Comparison of ENCODE assay signal across 1 cellular context in the genomic region with DNA sequence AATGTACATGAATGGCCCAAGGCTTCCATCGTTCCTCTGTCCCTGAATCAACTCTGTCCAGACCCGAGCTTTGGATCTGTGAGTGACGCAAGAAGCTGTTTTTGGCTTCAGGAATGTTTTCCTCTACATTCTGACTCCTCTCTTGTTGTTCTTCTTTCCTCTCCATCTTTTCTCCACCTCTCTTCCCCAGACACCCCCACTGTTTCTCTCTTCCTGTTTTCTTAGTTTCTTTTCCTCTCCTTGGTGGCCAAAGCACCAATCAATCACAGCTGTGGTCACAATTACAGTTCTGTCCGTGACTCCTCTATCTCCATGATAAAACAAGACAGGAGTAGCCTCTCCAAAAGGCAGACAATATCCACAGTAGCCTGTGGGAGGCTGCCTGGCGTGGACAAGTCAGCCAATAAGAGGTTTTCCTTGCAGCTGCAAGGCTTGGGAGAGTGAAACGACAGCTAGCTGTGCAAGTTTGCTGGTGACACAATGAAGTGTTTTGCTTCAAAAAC.
A peak's percentile ranks its signal among the peaks of the same experiment; 100 is the strongest.
TF ChIP-seq lines count a peak whose summit lies in the region.

No MANE protein-coding gene starts in this region.

TF ChIP-seq in HepG2, 621 proteins besides CTCF, POLR2A, EP300 and RAD21 (continued from another document and continues in another):
- no peak for TF ChIP-seq BRCA1 (CRISPR knock-in tag; IDR thresholded peaks at IDR 0.05)
- no peak for TF ChIP-seq HNRNPUL1 (IDR thresholded peaks at IDR 0.05; ENCODE audit: low read depth, low read length)
- no peak for TF ChIP-seq ZNF383 (CRISPR knock-in tag; IDR thresholded peaks at IDR 0.05; ENCODE audit: borderline replicate concordance)
- TF ChIP-seq ZBTB21 (CRISPR knock-in tag; IDR thresholded peaks at IDR 0.05), result no peak
- no peak for TF ChIP-seq EZH2 (conservative IDR thresholded peaks at IDR 0.05; ENCODE audit: low read depth, low read length)
- TF ChIP-seq CCAR2 (optimal IDR thresholded peaks at IDR 0.05; ENCODE audit: low read depth, low read length), result peak; percentile 74
- TF ChIP-seq ZFP62 (CRISPR knock-in tag; IDR thresholded peaks at IDR 0.05), result no peak
- peak; percentile 70; the same call in 1 of the 2 replicates for TF ChIP-seq BRD4 (CRISPR knock-in tag; IDR thresholded peaks at IDR 0.05)
- no peak for TF ChIP-seq MTA3 (CRISPR knock-in tag; IDR thresholded peaks at IDR 0.05)
- TF ChIP-seq, protein P1, sequence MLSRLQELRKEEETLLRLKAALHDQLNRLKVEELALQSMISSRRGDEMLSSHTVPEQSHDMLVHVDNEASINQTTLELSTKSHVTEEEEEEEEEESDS (CRISPR knock-in tag; IDR thresholded peaks at IDR 0.05; ENCODE audit: borderline replicate concordance), result no peak
- peak; percentile 37; the same call in 1 of the 2 replicates for TF ChIP-seq RFXANK (CRISPR knock-in tag; IDR thresholded peaks at IDR 0.05)
- TF ChIP-seq ZNF136 (CRISPR knock-in tag; IDR thresholded peaks at IDR 0.05; ENCODE audit: low read depth), result no peak
- no peak for TF ChIP-seq MBD4 (IDR thresholded peaks at IDR 0.05; ENCODE audit: borderline replicate concordance, low read length)
- no peak for TF ChIP-seq ZNF577 (CRISPR knock-in tag; IDR thresholded peaks at IDR 0.05; ENCODE audit: borderline replicate concordance, low read depth)
- TF ChIP-seq, protein P2, sequence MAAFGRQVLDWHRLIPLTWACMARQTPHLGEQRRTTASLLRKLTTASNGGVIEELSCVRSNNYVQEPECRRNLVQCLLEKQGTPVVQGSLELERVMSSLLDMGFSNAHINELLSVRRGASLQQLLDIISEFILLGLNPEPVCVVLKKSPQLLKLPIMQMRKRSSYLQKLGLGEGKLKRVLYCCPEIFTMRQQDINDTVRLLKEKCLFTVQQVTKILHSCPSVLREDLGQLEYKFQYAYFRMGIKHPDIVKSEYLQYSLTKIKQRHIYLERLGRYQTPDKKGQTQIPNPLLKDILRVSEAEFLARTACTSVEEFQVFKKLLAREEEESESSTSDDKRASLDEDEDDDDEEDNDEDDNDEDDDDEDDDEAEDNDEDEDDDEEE (CRISPR knock-in tag; IDR thresholded peaks at IDR 0.05), result no peak
- TF ChIP-seq, protein P3, sequence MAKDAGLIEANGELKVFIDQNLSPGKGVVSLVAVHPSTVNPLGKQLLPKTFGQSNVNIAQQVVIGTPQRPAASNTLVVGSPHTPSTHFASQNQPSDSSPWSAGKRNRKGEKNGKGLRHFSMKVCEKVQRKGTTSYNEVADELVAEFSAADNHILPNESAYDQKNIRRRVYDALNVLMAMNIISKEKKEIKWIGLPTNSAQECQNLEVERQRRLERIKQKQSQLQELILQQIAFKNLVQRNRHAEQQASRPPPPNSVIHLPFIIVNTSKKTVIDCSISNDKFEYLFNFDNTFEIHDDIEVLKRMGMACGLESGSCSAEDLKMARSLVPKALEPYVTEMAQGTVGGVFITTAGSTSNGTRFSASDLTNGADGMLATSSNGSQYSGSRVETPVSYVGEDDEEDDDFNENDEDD (CRISPR knock-in tag; IDR thresholded peaks at IDR 0.05; ENCODE audit: borderline replicate concordance), result peak; percentile 12; the same call in 1 of the 2 replicates
- TF ChIP-seq, protein P4, sequence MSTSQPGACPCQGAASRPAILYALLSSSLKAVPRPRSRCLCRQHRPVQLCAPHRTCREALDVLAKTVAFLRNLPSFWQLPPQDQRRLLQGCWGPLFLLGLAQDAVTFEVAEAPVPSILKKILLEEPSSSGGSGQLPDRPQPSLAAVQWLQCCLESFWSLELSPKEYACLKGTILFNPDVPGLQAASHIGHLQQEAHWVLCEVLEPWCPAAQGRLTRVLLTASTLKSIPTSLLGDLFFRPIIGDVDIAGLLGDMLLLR (CRISPR knock-in tag; IDR thresholded peaks at IDR 0.05), result no peak
- TF ChIP-seq ZNF564 (CRISPR knock-in tag; IDR thresholded peaks at IDR 0.05), result no peak
- no peak for TF ChIP-seq ZFP1 (CRISPR knock-in tag; IDR thresholded peaks at IDR 0.05)
- TF ChIP-seq ZNF484 (CRISPR knock-in tag; IDR thresholded peaks at IDR 0.05; ENCODE audit: borderline replicate concordance, low read depth), result no peak
- TF ChIP-seq, protein P5, sequence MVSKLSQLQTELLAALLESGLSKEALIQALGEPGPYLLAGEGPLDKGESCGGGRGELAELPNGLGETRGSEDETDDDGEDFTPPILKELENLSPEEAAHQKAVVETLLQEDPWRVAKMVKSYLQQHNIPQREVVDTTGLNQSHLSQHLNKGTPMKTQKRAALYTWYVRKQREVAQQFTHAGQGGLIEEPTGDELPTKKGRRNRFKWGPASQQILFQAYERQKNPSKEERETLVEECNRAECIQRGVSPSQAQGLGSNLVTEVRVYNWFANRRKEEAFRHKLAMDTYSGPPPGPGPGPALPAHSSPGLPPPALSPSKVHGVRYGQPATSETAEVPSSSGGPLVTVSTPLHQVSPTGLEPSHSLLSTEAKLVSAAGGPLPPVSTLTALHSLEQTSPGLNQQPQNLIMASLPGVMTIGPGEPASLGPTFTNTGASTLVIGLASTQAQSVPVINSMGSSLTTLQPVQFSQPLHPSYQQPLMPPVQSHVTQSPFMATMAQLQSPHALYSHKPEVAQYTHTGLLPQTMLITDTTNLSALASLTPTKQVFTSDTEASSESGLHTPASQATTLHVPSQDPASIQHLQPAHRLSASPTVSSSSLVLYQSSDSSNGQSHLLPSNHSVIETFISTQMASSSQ (IDR thresholded peaks at IDR 0.05; ENCODE audit: low read depth), result no peak; the same call in 1 of the 2 replicates
- TF ChIP-seq, protein P5 (CRISPR knock-in tag; IDR thresholded peaks at IDR 0.05; ENCODE audit: borderline replicate concordance), result peak; percentile 48; the same call in 1 of the 2 replicates
- TF ChIP-seq, protein P6, sequence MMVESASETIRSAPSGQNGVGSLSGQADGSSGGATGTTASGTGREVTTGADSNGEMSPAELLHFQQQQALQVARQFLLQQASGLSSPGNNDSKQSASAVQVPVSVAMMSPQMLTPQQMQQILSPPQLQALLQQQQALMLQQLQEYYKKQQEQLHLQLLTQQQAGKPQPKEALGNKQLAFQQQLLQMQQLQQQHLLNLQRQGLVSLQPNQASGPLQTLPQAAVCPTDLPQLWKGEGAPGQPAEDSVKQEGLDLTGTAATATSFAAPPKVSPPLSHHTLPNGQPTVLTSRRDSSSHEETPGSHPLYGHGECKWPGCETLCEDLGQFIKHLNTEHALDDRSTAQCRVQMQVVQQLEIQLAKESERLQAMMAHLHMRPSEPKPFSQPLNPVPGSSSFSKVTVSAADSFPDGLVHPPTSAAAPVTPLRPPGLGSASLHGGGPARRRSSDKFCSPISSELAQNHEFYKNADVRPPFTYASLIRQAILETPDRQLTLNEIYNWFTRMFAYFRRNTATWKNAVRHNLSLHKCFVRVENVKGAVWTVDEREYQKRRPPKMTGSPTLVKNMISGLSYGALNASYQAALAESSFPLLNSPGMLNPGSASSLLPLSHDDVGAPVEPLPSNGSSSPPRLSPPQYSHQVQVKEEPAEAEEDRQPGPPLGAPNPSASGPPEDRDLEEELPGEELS (CRISPR knock-in tag; IDR thresholded peaks at IDR 0.05), result peak; percentile 87
- TF ChIP-seq CEBPG (CRISPR knock-in tag; IDR thresholded peaks at IDR 0.05), result peak; percentile 95
- no peak for TF ChIP-seq YEATS2 (CRISPR knock-in tag; IDR thresholded peaks at IDR 0.05; ENCODE audit: borderline replicate concordance)
- TF ChIP-seq RARG (CRISPR knock-in tag; IDR thresholded peaks at IDR 0.05; ENCODE audit: low read depth), result no peak
- no peak for TF ChIP-seq RFX5 (IDR thresholded peaks at IDR 0.05; ENCODE audit: low read depth, low read length)
- no peak for TF ChIP-seq HNRNPL (IDR thresholded peaks at IDR 0.05; ENCODE audit: low read depth, low read length)
- TF ChIP-seq, protein P7, sequence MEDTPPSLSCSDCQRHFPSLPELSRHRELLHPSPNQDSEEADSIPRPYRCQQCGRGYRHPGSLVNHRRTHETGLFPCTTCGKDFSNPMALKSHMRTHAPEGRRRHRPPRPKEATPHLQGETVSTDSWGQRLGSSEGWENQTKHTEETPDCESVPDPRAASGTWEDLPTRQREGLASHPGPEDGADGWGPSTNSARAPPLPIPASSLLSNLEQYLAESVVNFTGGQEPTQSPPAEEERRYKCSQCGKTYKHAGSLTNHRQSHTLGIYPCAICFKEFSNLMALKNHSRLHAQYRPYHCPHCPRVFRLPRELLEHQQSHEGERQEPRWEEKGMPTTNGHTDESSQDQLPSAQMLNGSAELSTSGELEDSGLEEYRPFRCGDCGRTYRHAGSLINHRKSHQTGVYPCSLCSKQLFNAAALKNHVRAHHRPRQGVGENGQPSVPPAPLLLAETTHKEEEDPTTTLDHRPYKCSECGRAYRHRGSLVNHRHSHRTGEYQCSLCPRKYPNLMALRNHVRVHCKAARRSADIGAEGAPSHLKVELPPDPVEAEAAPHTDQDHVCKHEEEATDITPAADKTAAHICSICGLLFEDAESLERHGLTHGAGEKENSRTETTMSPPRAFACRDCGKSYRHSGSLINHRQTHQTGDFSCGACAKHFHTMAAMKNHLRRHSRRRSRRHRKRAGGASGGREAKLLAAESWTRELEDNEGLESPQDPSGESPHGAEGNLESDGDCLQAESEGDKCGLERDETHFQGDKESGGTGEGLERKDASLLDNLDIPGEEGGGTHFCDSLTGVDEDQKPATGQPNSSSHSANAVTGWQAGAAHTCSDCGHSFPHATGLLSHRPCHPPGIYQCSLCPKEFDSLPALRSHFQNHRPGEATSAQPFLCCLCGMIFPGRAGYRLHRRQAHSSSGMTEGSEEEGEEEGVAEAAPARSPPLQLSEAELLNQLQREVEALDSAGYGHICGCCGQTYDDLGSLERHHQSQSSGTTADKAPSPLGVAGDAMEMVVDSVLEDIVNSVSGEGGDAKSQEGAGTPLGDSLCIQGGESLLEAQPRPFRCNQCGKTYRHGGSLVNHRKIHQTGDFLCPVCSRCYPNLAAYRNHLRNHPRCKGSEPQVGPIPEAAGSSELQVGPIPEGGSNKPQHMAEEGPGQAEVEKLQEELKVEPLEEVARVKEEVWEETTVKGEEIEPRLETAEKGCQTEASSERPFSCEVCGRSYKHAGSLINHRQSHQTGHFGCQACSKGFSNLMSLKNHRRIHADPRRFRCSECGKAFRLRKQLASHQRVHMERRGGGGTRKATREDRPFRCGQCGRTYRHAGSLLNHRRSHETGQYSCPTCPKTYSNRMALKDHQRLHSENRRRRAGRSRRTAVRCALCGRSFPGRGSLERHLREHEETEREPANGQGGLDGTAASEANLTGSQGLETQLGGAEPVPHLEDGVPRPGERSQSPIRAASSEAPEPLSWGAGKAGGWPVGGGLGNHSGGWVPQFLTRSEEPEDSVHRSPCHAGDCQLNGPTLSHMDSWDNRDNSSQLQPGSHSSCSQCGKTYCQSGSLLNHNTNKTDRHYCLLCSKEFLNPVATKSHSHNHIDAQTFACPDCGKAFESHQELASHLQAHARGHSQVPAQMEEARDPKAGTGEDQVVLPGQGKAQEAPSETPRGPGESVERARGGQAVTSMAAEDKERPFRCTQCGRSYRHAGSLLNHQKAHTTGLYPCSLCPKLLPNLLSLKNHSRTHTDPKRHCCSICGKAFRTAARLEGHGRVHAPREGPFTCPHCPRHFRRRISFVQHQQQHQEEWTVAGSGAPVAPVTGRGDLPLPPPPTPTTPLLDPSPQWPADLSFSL (CRISPR knock-in tag; IDR thresholded peaks at IDR 0.05), result no peak
- no peak for TF ChIP-seq ZNF253 (CRISPR knock-in tag; IDR thresholded peaks at IDR 0.05; ENCODE audit: borderline replicate concordance)
- no peak for TF ChIP-seq ZNF274 (CRISPR knock-in tag; IDR thresholded peaks at IDR 0.05)
- TF ChIP-seq GATAD1 (CRISPR knock-in tag; IDR thresholded peaks at IDR 0.05), result no peak
- no peak for TF ChIP-seq MIER2 (CRISPR knock-in tag; IDR thresholded peaks at IDR 0.05)
- no peak for TF ChIP-seq ZNF234 (CRISPR knock-in tag; conservative IDR thresholded peaks at IDR 0.05)
- TF ChIP-seq, protein P8, sequence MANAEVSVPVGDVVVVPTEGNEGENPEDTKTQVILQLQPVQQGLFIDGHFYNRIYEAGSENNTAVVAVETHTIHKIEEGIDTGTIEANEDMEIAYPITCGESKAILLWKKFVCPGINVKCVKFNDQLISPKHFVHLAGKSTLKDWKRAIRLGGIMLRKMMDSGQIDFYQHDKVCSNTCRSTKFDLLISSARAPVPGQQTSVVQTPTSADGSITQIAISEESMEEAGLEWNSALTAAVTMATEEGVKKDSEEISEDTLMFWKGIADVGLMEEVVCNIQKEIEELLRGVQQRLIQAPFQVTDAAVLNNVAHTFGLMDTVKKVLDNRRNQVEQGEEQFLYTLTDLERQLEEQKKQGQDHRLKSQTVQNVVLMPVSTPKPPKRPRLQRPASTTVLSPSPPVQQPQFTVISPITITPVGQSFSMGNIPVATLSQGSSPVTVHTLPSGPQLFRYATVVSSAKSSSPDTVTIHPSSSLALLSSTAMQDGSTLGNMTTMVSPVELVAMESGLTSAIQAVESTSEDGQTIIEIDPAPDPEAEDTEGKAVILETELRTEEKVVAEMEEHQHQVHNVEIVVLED (CRISPR knock-in tag; IDR thresholded peaks at IDR 0.05; ENCODE audit: borderline replicate concordance), result no peak
- no peak for TF ChIP-seq ZNF747 (CRISPR knock-in tag; IDR thresholded peaks at IDR 0.05; ENCODE audit: borderline replicate concordance)
